22 cellular contexts compared by ENCODE assay signal in the genomic region with DNA sequence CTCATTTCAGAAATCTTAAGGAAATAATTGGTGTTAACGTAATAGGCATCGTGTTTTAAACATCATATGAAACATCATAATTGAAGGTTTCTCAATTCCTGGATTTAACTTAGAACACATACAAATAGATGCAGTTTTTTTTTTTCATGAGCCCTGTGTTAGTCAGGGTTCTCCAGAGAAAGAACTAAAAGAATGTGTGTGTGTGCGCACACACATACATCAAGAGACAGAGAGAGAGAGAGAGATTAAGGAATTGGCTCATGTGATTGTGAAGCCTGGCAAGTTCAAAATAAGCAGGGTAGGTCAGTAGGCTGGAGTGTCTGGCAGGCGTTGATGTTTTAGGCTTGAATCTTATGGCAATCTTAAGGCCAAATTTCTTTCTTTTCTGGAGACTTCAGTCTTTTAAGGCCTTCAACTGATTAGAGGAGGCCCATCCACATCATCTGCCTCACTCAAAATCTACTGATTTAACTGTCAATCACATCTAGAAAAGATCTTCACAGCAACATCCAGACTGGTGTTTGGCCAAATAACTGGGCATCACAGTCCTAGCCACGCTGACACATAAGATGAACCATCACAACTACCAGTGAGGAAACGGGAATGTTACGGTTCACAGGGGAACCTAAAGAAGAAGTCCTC. TPM values are rescaled to one million over a fixed set of nuclear protein-coding genes. Genes with fewer than 3 reads are reported as not detected.
DNase-seq lines count a peak whose midpoint lies in the region; TF ChIP-seq lines count a peak whose summit lies in the region.
"Had no signal": no experiment of that assay in that cellular context is flagged by ENCODE, and none has a peak within 500 bp of the region (broad histone marks: within the 10 kb centered on the region; RNA-seq: fewer than 3 reads in every experiment).

No MANE protein-coding gene starts in this region.

- H3K9ac ChIP-seq in fibroblast of lung (ENCODE audit: insufficient read depth, low read length) (no peak overlapping the region), colonic mucosa (ENCODE audit: low read depth in 2 of 2, low read length in 2 of 2) (no peak overlapping the region)

- H3K9me3 ChIP-seq in fibroblast of lung (ENCODE audit: control insufficient read depth, insufficient read depth, low read depth, low read length): no peaks in the 10 kb centered on the region
- no peaks in the 10 kb centered on the region for H3K9me3 ChIP-seq in muscle layer of duodenum (ENCODE audit: control insufficient read depth in 1 of 2, low read length in 2 of 2)
- no peaks in the 10 kb centered on the region for H3K9me3 ChIP-seq in colonic mucosa
- H3K9me3 ChIP-seq: suprapubic skin, uterus had no signal

- no peaks in the 10 kb centered on the region for H3K79me2 ChIP-seq in fibroblast of lung (ENCODE audit: control insufficient read depth, insufficient read depth, low read length)

- no peaks in the 10 kb centered on the region for H3K27me3 ChIP-seq in fibroblast of lung (ENCODE audit: control insufficient read depth, insufficient read depth, low read length)
- no peaks in the 10 kb centered on the region for H3K27me3 ChIP-seq in muscle layer of duodenum (ENCODE audit: low read depth, low read length)
- H3K27me3 ChIP-seq in colonic mucosa: no peaks in the 10 kb centered on the region
- H3K27me3 ChIP-seq: adrenal gland, right atrium auricular region, suprapubic skin, uterus had no signal

- H3K27ac ChIP-seq in fibroblast of lung (ENCODE audit: insufficient read depth, low read length) (no peak overlapping the region), muscle layer of duodenum (ENCODE audit: low read length) (peak overlapping the region; percentile 62), colonic mucosa (no peak overlapping the region)
- H3K27ac ChIP-seq: right atrium auricular region, suprapubic skin, uterus had no signal

- H3K36me3 ChIP-seq in fibroblast of lung (ENCODE audit: control insufficient read depth, insufficient read depth, low read length) (no peaks in the 10 kb centered on the region), muscle layer of duodenum (ENCODE audit: control insufficient read depth in 1 of 2, insufficient read depth in 2 of 2, low read length in 2 of 2) (no peaks in the 10 kb centered on the region), colonic mucosa (no peaks in the 10 kb centered on the region)
- H3K36me3 ChIP-seq: adrenal gland, right atrium auricular region, suprapubic skin, uterus had no signal

- H3K4me1 ChIP-seq in fibroblast of lung (ENCODE audit: control insufficient read depth, extremely low read depth, insufficient read depth, low read length): no peaks in the 10 kb centered on the region
- H3K4me1 ChIP-seq in muscle layer of duodenum (ENCODE audit: control insufficient read depth in 1 of 2, insufficient read depth in 2 of 2, low read length in 2 of 2): peaks cover 0 to 3% of the 10 kb centered on the region in 2 donors
- no peaks in the 10 kb centered on the region for H3K4me1 ChIP-seq in colonic mucosa
- H3K4me1 ChIP-seq: right atrium auricular region, suprapubic skin, uterus had no signal

- H3K4me2 ChIP-seq in fibroblast of lung (ENCODE audit: extremely low read depth, insufficient read depth, low read length): no peak overlapping the region

- H3K4me3 ChIP-seq in AG10803 (ENCODE audit: low read length) (no peak overlapping the region), fibroblast of lung (replicated peaks in 1 of 4; ENCODE audit: control extremely low read depth in 1 of 4, insufficient read depth in 1 of 4, low read depth in 3 of 4, low read length in 4 of 4) (no peak overlapping the region), muscle layer of duodenum (ENCODE audit: low read depth in 1 of 2, low read length in 2 of 2) (no peak overlapping the region), colonic mucosa (no peak overlapping the region)
- H3K4me3 ChIP-seq: adrenal gland, lung, right atrium auricular region, suprapubic skin, uterus had no signal

- DNase-seq in AG10803 (ENCODE audit: low read depth): peak; percentile 75
- peak; percentile 22 for DNase-seq in LHCN-M2 (ENCODE audit: low read depth)
- peak; percentile 44 to 67 for DNase-seq in fibroblast of lung (ENCODE audit: low read depth in 2 of 2)
- DNase-seq in stimulated activated CD4-positive, alpha-beta T cell treated with anti-CD3 and anti-CD28 coated beads, Interleukin-2, amount 100 ng/mL, for 24 hours: no peak
- no peak for DNase-seq in colonic mucosa
- no peak for DNase-seq in G401 (ENCODE audit: low spot score)
- DNase-seq in RPMI8226: no peak
- DNase-seq: activated CD8-positive, alpha-beta memory T cell treated with anti-CD3 and anti-CD28 coated beads, Interleukin-2, amount 10 ng/mL, durations not matched to agents 7 days and 5 days; adrenal gland; effector CD4-positive, alpha-beta T cell; H7; NCI-H1930; NCI-H226; NCI-H82; nucleus accumbens; OCI-M1; SHP77; uterus had no signal

- intact Hi-C loops in colonic mucosa (cut with DNase I): no loop called here

- no peak overlapping the region for H2AFZ ChIP-seq in fibroblast of lung (ENCODE audit: low read length)

- no peaks in the 10 kb centered on the region for H4K20me1 ChIP-seq in fibroblast of lung (ENCODE audit: control insufficient read depth, extremely low read depth, insufficient read depth, low read length)

- TF ChIP-seq CTCF in AG10803 (conservative IDR thresholded peaks at IDR 0.05; ENCODE audit: low read length) (no peak), fibroblast of lung (conservative IDR thresholded peaks at IDR 0.05 in 1 of 2, IDR thresholded peaks at IDR 0.05 in 1 of 2; ENCODE audit: low read depth in 1 of 2, low read length in 2 of 2) (no peak), colonic mucosa (IDR thresholded peaks at IDR 0.05) (no peak)

- in situ Hi-C loops in G401 (cut with HindIII; ENCODE audit: low sequenced_read_pairs): no loop called here

RNA-seq across cellular contexts. Expression of a gene that starts 25.2 kb away (rescaled TPM):
- total RNA-seq in LHCN-M2 (2014; rRNA removed) (9.4 and 12.1 TPM in 2 replicates), fibroblast of lung (11.6 and 12.8 TPM in 2 replicates), colonic mucosa (10 to 100 TPM; 41.5 to 43.8 TPM)
- polyA plus RNA-seq in LHCN-M2 (2012): 2.4 TPM
- polyA plus RNA-seq in fibroblast of lung: 10.1 and 24.6 TPM in 2 replicates
- polyA plus RNA-seq in fibroblast of lung (2012): 4.7 and 11.8 TPM in 2 replicates
- polyA minus RNA-seq in fibroblast of lung (ENCODE audit: low replicate concordance): 7.5 and 13.5 TPM in 2 replicates
- total RNA-seq in G401 (2014; rRNA removed; shearing (Covaris generic)): 0.68 and 0.88 TPM in 2 replicates

Comparison
In these comparisons a context has a peak if more than half of its experiments do, and no peak if none do; other contexts are left out.
1. DNase-seq: peak in AG10803 (single experiment), LHCN-M2 (single experiment) and fibroblast of lung (2 of 2); none in stimulated activated CD4-positive, alpha-beta T cell treated with anti-CD3 and anti-CD28 coated beads, Interleukin-2, amount 100 ng/mL, for 24 hours (0 of 2), colonic mucosa (single experiment), G401 (single experiment) and RPMI8226 (single experiment).